ENCODE assay signal across 8 cellular contexts in genomic region chr12:6723607-6724408, GRCh38. TPM values are rescaled to one million over a fixed set of nuclear protein-coding genes. Genes with fewer than 3 reads are reported as not detected.
DNase-seq lines count a peak whose midpoint lies in the region; ATAC-seq and TF ChIP-seq lines count a peak whose summit lies in the region.

Gene COPS7A (plus strand): TSS chr12:6724046. CDS start chr12:6724657, 611 bp downstream.

- dilution Hi-C loops in mammary epithelial cell (cut with HindIII; ENCODE audit: low sequenced_read_pairs): no loop called here

- H3K36me3 ChIP-seq in WERI-Rb-1 (peaks cover 10% of the 10 kb centered on the region), mammary epithelial cell (ENCODE audit: insufficient read depth, low read length) (peaks cover 3% of the 10 kb centered on the region), skeletal muscle tissue (ENCODE audit: control insufficient read depth in 3 of 3, insufficient read depth in 3 of 3, low read length in 3 of 3) (peaks cover 14 to 18% (median 17%) of the 10 kb centered on the region in 3 donors)

- H3K4me3 ChIP-seq in WERI-Rb-1 (ENCODE audit: low read depth, low read length) (peak within 1 kb of the TSS; percentile 58), mammary epithelial cell (replicated peaks in 1 of 3; ENCODE audit: insufficient read depth in 1 of 3, low read depth in 2 of 3, low read length in 3 of 3) (peak within 1 kb of the TSS; percentile 63 to 79 (median 70)), iPS-18c (ENCODE audit: insufficient read depth, low read depth, low read length) (peak within 1 kb of the TSS; percentile 45), skeletal muscle tissue (ENCODE audit: low read length in 3 of 3) (peak within 1 kb of the TSS; percentile 82 to 94 (median 86))

- TF ChIP-seq CTCF in WERI-Rb-1 (IDR thresholded peaks at IDR 0.05; ENCODE audit: low read depth, low read length) (no peak), mammary epithelial cell (conservative IDR thresholded peaks at IDR 0.05 in 1 of 2, IDR thresholded peaks at IDR 0.05 in 1 of 2; ENCODE audit: extremely low read depth in 1 of 2, insufficient read depth in 1 of 2, low read depth in 1 of 2, low read length in 2 of 2) (no peak)

- no peaks in the 10 kb centered on the region for H4K20me1 ChIP-seq in mammary epithelial cell (ENCODE audit: insufficient read depth, low read length)

- DNase-seq in ACHN (peak; percentile 100), NCI-H2227 (lab: John Stamatoyannopoulos, UW; ENCODE audit: unreplicated experiment) (peak; percentile 97), WERI-Rb-1 (peak; percentile 99), mammary epithelial cell (peak; percentile 99)

- H3K4me2 ChIP-seq in mammary epithelial cell (ENCODE audit: insufficient read depth, low read depth, low read length): peak within 1 kb of the TSS; percentile 80

- WGBS in mammary epithelial cell (ENCODE audit: low coverage, missing lambda C conversion rate): under 1% methylated on average over 40 of the region's 49 CpGs

- intact Hi-C loops in mammary epithelial cell (cut with micrococcal nuclease): loop anchor here (1.0 to 10.0 kb wide), 3 partner anchors 29 to 59 kb away; partner anchors contain the start of genes ING4, MLF2 and ZNF384

- peaks cover 7% of the 10 kb centered on the region for H3K79me2 ChIP-seq in mammary epithelial cell (ENCODE audit: insufficient read depth, low read length)

- CTCF ChIA-PET in mammary epithelial cell (lab: Charles Lee; ENCODE audit: low non-redundant PET): no interaction called here

- in situ Hi-C loops in ACHN (cut with HindIII; ENCODE audit: low pct_ligation_motif_present, low pct_unique_long_range_greater_than_20kb, low sequenced_read_pairs) (no loop called here), mammary epithelial cell (cut with MboI; ENCODE audit: low sequenced_read_pairs in 2 of 2) (no loop called here)

- H3K27me3 ChIP-seq in WERI-Rb-1 (ENCODE audit: insufficient read depth, low read depth, severe bottlenecking) (no peaks in the 10 kb centered on the region), mammary epithelial cell (ENCODE audit: insufficient read depth, low read length) (no peaks in the 10 kb centered on the region), skeletal muscle tissue (ENCODE audit: control insufficient read depth in 3 of 3, insufficient read depth in 3 of 3, low read length in 3 of 3) (peaks cover 0 to 3% (median 0%) of the 10 kb centered on the region in 3 donors)

- ATAC-seq in GM18873 (IDR thresholded peaks at IDR 0.05; ENCODE audit: low FRiP score, unreplicated experiment) (peak; percentile 91), HG03139 (IDR thresholded peaks at IDR 0.05; ENCODE audit: unreplicated experiment) (peak; percentile 96)

- no TSS peak for BruUV-seq in mammary epithelial cell (replicated peaks; lab: Mats Ljungman, UMichigan)

- H3K9me3 ChIP-seq in WERI-Rb-1 (ENCODE audit: severe bottlenecking): no peaks in the 10 kb centered on the region
- no peaks in the 10 kb centered on the region for H3K9me3 ChIP-seq in mammary epithelial cell (replicated peaks; ENCODE audit: insufficient read depth, low read length)
- no peaks in the 10 kb centered on the region for H3K9me3 ChIP-seq in iPS-18c (ENCODE audit: control insufficient read depth, insufficient read depth, low read length)
- H3K9me3 ChIP-seq in skeletal muscle tissue (ENCODE audit: control insufficient read depth in 3 of 3, low read length in 3 of 3): no peaks in the 10 kb centered on the region

- H3K4me1 ChIP-seq in mammary epithelial cell (ENCODE audit: insufficient read depth, low read length) (peaks cover 6% of the 10 kb centered on the region), skeletal muscle tissue (ENCODE audit: control insufficient read depth in 3 of 3, insufficient read depth in 3 of 3, low read length in 3 of 3) (peaks cover 6 to 12% (median 8%) of the 10 kb centered on the region in 3 donors)

- H3K9ac ChIP-seq in mammary epithelial cell (ENCODE audit: insufficient read depth, low read length) (peak within 1 kb of the TSS; percentile 76), skeletal muscle tissue (ENCODE audit: low read depth in 1 of 3, low read length in 3 of 3) (peak within 1 kb of the TSS; percentile 77 to 82 (median 79))

- H2AFZ ChIP-seq in mammary epithelial cell (ENCODE audit: low read depth, low read length): peak within 1 kb of the TSS; percentile 95

- H3K27ac ChIP-seq in WERI-Rb-1: peak within 1 kb of the TSS; percentile 78
- H3K27ac ChIP-seq in mammary epithelial cell (ENCODE audit: insufficient read depth, low read depth, low read length): peak within 1 kb of the TSS; percentile 69
- H3K27ac ChIP-seq in skeletal muscle tissue (ENCODE audit: low read depth, low read length): peak within 1 kb of the TSS; percentile 91

RNA-seq across cellular contexts. Expression of gene COPS7A, which starts in this region (rescaled TPM):
- 10 to 100 TPM; 54.2 to 57.2 TPM for total RNA-seq in mammary epithelial cell
- 96.9 TPM for polyA plus RNA-seq in mammary epithelial cell
- 48.0 TPM for polyA minus RNA-seq in mammary epithelial cell
- 30.8 TPM for total RNA-seq in skeletal muscle tissue

Comparison
In these comparisons a context has a peak if more than half of its experiments do, and no peak if none do; other contexts are left out.
1. Peak in every context shown above with its lines: DNase-seq, ATAC-seq, H3K4me3 ChIP-seq and H3K27ac ChIP-seq.